ENCODE assay signal across 21 cellular contexts in the genomic region with DNA sequence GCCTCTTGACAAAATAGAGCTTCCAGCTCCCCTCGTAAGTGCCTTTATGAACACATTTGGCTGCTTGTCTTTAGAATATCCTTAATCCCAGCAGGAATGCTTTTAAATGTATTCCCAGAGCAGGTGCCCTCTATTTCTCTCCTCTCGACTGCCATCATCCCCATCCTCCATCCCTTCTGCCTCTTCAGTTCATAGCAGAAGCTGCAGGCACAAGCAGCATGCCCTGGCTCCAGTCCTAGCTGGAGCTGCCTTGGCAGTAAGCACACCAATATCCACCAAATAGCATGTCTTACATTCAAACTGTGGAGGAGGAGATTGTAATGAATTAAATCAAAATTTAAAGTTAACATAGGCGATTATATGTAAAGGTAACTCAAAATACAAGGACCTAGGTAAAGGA.
"Had no signal": no experiment of that assay in that cellular context is flagged by ENCODE, and none has a peak within 500 bp of the region (broad histone marks: within the 10 kb centered on the region; RNA-seq: fewer than 3 reads in every experiment).

No MANE protein-coding gene starts in this region.

- H3K36me3 ChIP-seq: left ventricle myocardium inferior, right atrium auricular region, transverse colon had no signal

- H3K4me1 Mint-ChIP-seq: activated B cell treated with CpG ODN at 0.5 μM for 24 hours; naive thymus-derived CD8-positive, alpha-beta T cell had no signal

- H3K4me3 ChIP-seq: coronary artery, left ventricle myocardium inferior, right atrium auricular region, skin epidermis, transverse colon had no signal

- H3K27ac ChIP-seq: coronary artery, left ventricle myocardium inferior, right atrium auricular region, skin epidermis, transverse colon had no signal

- H3K27me3 ChIP-seq: right atrium auricular region, transverse colon had no signal

- H3K4me1 ChIP-seq: left ventricle myocardium inferior, right atrium auricular region, transverse colon had no signal

- H3K9me3 Mint-ChIP-seq: activated B cell treated with CpG ODN at 0.5 μM for 24 hours; activated T-cell treated with anti-CD3 and anti-CD28 coated beads, Interleukin-2, amount 50 U/mL, for 72 hours had no signal

- H3K27ac Mint-ChIP-seq: activated B cell treated with CpG ODN at 0.5 μM for 24 hours; activated CD8-positive, alpha-beta T cell treated with anti-CD3 and anti-CD28 coated beads, Interleukin-2, amount 10 ng/mL, durations not matched to agents 7 days and 5 days; activated naive CD8-positive, alpha-beta T cell; activated T-cell treated with anti-CD3 and anti-CD28 coated beads, Interleukin-2, amount 50 U/mL, for 72 hours; naive thymus-derived CD8-positive, alpha-beta T cell had no signal

- H3K27me3 Mint-ChIP-seq: activated B cell treated with CpG ODN at 0.5 μM for 24 hours; naive thymus-derived CD8-positive, alpha-beta T cell had no signal

- DNase-seq: activated B cell treated with CpG ODN at 0.5 μM for 24 hours; activated CD4-positive, alpha-beta T cell treated with anti-CD3 and anti-CD28 coated beads for 48 hours; activated CD8-positive, alpha-beta memory T cell treated with anti-CD3 and anti-CD28 coated beads, Interleukin-2, amount 50 U/mL, for 48 hours; activated CD8-positive, alpha-beta T cell treated with anti-CD3 and anti-CD28 coated beads, Interleukin-2, amount 10 ng/mL, durations not matched to agents 7 days and 5 days; activated gamma-delta T cell; activated T-cell treated with anti-CD3 and anti-CD28 coated beads, Interleukin-2, amount 50 U/mL, for 72 hours; amniotic stem cell; kidney; left ventricle myocardium inferior; mesenchymal stem cell; naive thymus-derived CD8-positive, alpha-beta T cell; stimulated activated CD4-positive, alpha-beta T cell treated with anti-CD3 and anti-CD28 coated beads, Interleukin-15, amount 100 ng/mL, for 24 hours; stimulated activated CD4-positive, alpha-beta T cell treated with anti-CD3 and anti-CD28 coated beads, Interleukin-4, amount 100 ng/mL, for 1 hour; stimulated activated naive CD4-positive, alpha-beta T cell treated with Interleukin-2 at 50 U/mL for 16 hours; transverse colon had no signal

- H3K9me3 ChIP-seq: right atrium auricular region, transverse colon had no signal

- H3K4me3 Mint-ChIP-seq: activated B cell treated with CpG ODN at 0.5 μM for 24 hours; activated CD8-positive, alpha-beta T cell treated with anti-CD3 and anti-CD28 coated beads, Interleukin-2, amount 10 ng/mL, durations not matched to agents 7 days and 5 days; activated naive CD8-positive, alpha-beta T cell; activated T-cell treated with anti-CD3 and anti-CD28 coated beads, Interleukin-2, amount 50 U/mL, for 72 hours; naive thymus-derived CD8-positive, alpha-beta T cell had no signal

- H3K36me3 Mint-ChIP-seq: activated naive CD8-positive, alpha-beta T cell; naive thymus-derived CD8-positive, alpha-beta T cell had no signal

- FAIRE-seq: kidney, TTC549 had no signal

- ATAC-seq: activated CD8-positive, alpha-beta T cell treated with anti-CD3 and anti-CD28 coated beads, Interleukin-2, amount 10 ng/mL, durations not matched to agents 7 days and 5 days; activated T-cell treated with anti-CD3 and anti-CD28 coated beads, Interleukin-2, amount 50 U/mL, for 72 hours; esophagus mucosa; naive thymus-derived CD8-positive, alpha-beta T cell had no signal
